ENCODE assay signal across 12 cellular contexts in the genomic region with DNA sequence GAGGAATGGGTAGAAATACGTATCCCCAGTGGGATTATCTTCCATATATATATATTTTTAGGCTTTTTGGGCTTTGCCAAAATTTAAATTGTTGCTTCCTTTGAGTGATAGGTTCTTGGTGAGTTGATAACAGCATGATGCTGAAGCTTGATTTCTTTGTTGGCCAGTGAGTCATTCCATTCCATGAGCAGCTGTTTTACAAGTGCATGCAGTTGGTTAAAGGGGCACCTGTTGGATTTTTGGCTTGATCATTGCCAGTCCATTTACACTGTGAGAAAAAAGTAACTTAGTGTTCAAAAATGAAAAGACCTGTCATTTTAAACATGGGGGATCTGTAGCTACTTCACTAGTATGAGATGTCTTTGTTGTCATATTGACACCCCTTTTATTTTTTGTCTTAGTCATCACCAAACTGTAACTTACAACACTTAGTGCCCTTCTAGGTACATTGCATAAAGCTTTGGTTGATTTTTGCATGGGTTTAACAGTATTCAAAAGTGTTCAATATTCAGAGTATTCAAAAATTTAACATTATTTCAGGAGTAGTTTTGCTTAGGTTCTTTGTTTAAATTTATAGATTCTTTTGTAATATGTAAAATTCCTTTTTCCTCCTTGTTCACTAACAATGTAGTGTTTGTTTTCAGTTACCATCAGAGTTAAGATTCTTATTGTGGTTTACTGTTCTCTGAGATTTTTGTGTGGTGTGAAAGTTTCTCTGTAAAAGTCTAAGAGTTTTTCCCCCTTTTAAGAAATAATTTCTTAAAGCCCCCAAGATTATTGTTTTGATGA. TPM values are rescaled to one million over a fixed set of nuclear protein-coding genes. Genes with fewer than 3 reads are reported as not detected.
DNase-seq lines count a peak whose midpoint lies in the region; ATAC-seq and TF ChIP-seq lines count a peak whose summit lies in the region.
"Had no signal": no experiment of that assay in that cellular context is flagged by ENCODE, and none has a peak within 500 bp of the region (broad histone marks: within the 10 kb centered on the region; RNA-seq: fewer than 3 reads in every experiment).

No MANE protein-coding gene starts in this region.

- no peak overlapping the region for H4K8ac ChIP-seq in IMR-90 (ENCODE audit: low read depth in 2 of 2, low read length in 2 of 2)

- no peak for TF ChIP-seq POLR2A in IMR-90 (IDR thresholded peaks at IDR 0.05; ENCODE audit: low read depth, low read length)

- WGBS in IMR-90 (ENCODE audit: extremely low coverage in 2 of 2, insufficient read length in 1 of 2), 2 experiments, result no CpG with 5 or more reads among the region's 1 CpG

- H3K4me3 ChIP-seq in IMR-90 (ENCODE audit: insufficient read depth, low read depth, low read length), result no peak overlapping the region
- H3K4me3 ChIP-seq: prostate gland had no signal

- H2AFZ ChIP-seq in IMR-90 (replicated peaks; ENCODE audit: low read length, poor library complexity), result no peak overlapping the region

- intact Hi-C loops in IMR-90 (cut with micrococcal nuclease) (loop anchor here (10.0 kb wide), 2 partner anchors 685 to 865 kb away; partner anchors contain the start of gene FZD1), posterior cingulate gyrus (cut with DNase I) (no loop called here)
- intact Hi-C loops in activated T-helper 1 cell treated with anti-CD3 and anti-CD28 coated beads, Interleukin-12 subunit alpha, Interleukin-12 subunit beta, Interleukin-2, Interleukin-4 antibody, amounts not matched to agents 30 ng/mL and 10 ng/mL and 1 ng/mL, durations not matched to agents 14 hours and 24 hours and 36 hours (cut with micrococcal nuclease), result no loop called here

- no peak overlapping the region for H3K23ac ChIP-seq in IMR-90 (ENCODE audit: low read depth, low read length)

- peaks cover 36% of the 10 kb centered on the region for H4K20me1 ChIP-seq in IMR-90 (ENCODE audit: insufficient read depth, low read length)

- peaks cover 4% of the 10 kb centered on the region for H3K9me3 Mint-ChIP-seq in activated T-helper 1 cell treated with anti-CD3 and anti-CD28 coated beads, Interleukin-12 subunit alpha, Interleukin-12 subunit beta, Interleukin-2, Interleukin-4 antibody, amounts not matched to agents 30 ng/mL and 10 ng/mL and 1 ng/mL, durations not matched to agents 14 hours and 24 hours and 36 hours
- H3K9me3 Mint-ChIP-seq: activated T-cell treated with anti-CD3 and anti-CD28 coated beads, Interleukin-2, amount 50 U/mL, for 24 hours had no signal

- no peak overlapping the region for H2AK9ac ChIP-seq in IMR-90 (replicated peaks; ENCODE audit: low read depth, low read length, poor library complexity)

- no peaks in the 10 kb centered on the region for H3K27me3 Mint-ChIP-seq in activated T-helper 1 cell treated with anti-CD3 and anti-CD28 coated beads, Interleukin-12 subunit alpha, Interleukin-12 subunit beta, Interleukin-2, Interleukin-4 antibody, amounts not matched to agents 30 ng/mL and 10 ng/mL and 1 ng/mL, durations not matched to agents 14 hours and 24 hours and 36 hours (ENCODE audit: insufficient read depth)
- H3K27me3 Mint-ChIP-seq: activated T-cell treated with anti-CD3 and anti-CD28 coated beads, Interleukin-2, amount 50 U/mL, for 24 hours had no signal

- no peak overlapping the region for H2BK5ac ChIP-seq in IMR-90 (ENCODE audit: low read depth, low read length, poor library complexity, severe bottlenecking)

- H3K14ac ChIP-seq in IMR-90 (replicated peaks; ENCODE audit: low read depth, low read length), result no peak overlapping the region

- H2BK120ac ChIP-seq in IMR-90 (ENCODE audit: low read depth, low read length), result no peak overlapping the region

- H3K36me3 ChIP-seq in IMR-90 (ENCODE audit: control insufficient read depth, insufficient read depth, low read length), result no peaks in the 10 kb centered on the region
- H3K36me3 ChIP-seq: prostate gland had no signal

- H3K27ac ChIP-seq in IMR-90 (ENCODE audit: insufficient read depth, low read length) (no peak overlapping the region), foreskin keratinocyte (no peak overlapping the region)
- H3K27ac ChIP-seq: prostate gland had no signal

- no peak overlapping the region for H2AK5ac ChIP-seq in IMR-90 (ENCODE audit: low read depth, low read length)

- peaks cover 35 to 54% of the 10 kb centered on the region in 2 experiments for H3K79me1 ChIP-seq in IMR-90 (ENCODE audit: low read depth in 1 of 2, low read length in 2 of 2)

- in situ Hi-C loops in GM13976 (cut with MboI; ENCODE audit: low sequenced_read_pairs, unreplicated experiment) (no loop called here), IMR-90 (cut with MboI; ENCODE audit: low sequenced_read_pairs) (no loop called here)

- H3K56ac ChIP-seq in IMR-90 (ENCODE audit: extremely low read depth, insufficient read depth, low read length), result no peak overlapping the region

- H3K27ac Mint-ChIP-seq in activated T-helper 1 cell treated with anti-CD3 and anti-CD28 coated beads, Interleukin-12 subunit alpha, Interleukin-12 subunit beta, Interleukin-2, Interleukin-4 antibody, amounts not matched to agents 30 ng/mL and 10 ng/mL and 1 ng/mL, durations not matched to agents 14 hours and 24 hours and 36 hours, result no peak overlapping the region
- H3K27ac Mint-ChIP-seq: activated T-cell treated with anti-CD3 and anti-CD28 coated beads, Interleukin-2, amount 50 U/mL, for 24 hours had no signal

- dilution Hi-C loops in IMR-90 (cut with HindIII; ENCODE audit: low sequenced_read_pairs, unreplicated experiment), result no loop called here

- H4K5ac ChIP-seq in IMR-90 (ENCODE audit: low read depth, low read length), result no peak overlapping the region

- CTCF ChIA-PET in IMR-90 (lab: Yijun Ruan, JAX), result no interaction called here

- H3K4me1 ChIP-seq in IMR-90 (ENCODE audit: control insufficient read depth, insufficient read depth, low read length) (peaks cover 3% of the 10 kb centered on the region; the same call in 1 of the 2 replicates), foreskin keratinocyte (no peaks in the 10 kb centered on the region)
- H3K4me1 ChIP-seq: prostate gland had no signal

- no peaks in the 10 kb centered on the region for H3K9me3 ChIP-seq in IMR-90 (ENCODE audit: control insufficient read depth, insufficient read depth, low read length)
- H3K9me3 ChIP-seq: prostate gland had no signal

- no peaks in the 10 kb centered on the region for H3K27me3 ChIP-seq in IMR-90 (ENCODE audit: control insufficient read depth, insufficient read depth, low read length)
- H3K27me3 ChIP-seq in foreskin keratinocyte, result no peaks in the 10 kb centered on the region

- no peak overlapping the region for H3K18ac ChIP-seq in IMR-90 (ENCODE audit: low read depth, low read length)

- peak; percentile 36 for DNase-seq in GM13976 (ENCODE audit: low spot score)
- DNase-seq in IMR-90, result peak; percentile 60
- DNase-seq in foreskin keratinocyte, result peak in 1 of 2 donors; percentile 43
- no peak for DNase-seq in NCI-H526 treated with DMSO at 0.1 percent for 48 hours (lab: John Stamatoyannopoulos, UW)
- DNase-seq in posterior cingulate gyrus, result no peak
- DNase-seq in T-helper 9 cell, result no peak
- no peak for DNase-seq in activated T-helper 1 cell treated with anti-CD3 and anti-CD28 coated beads, Interleukin-12 subunit alpha, Interleukin-12 subunit beta, Interleukin-2, Interleukin-4 antibody, amounts not matched to agents 30 ng/mL and 10 ng/mL and 1 ng/mL, durations not matched to agents 14 hours and 24 hours and 36 hours (ENCODE audit: low spot score)
- DNase-seq: activated T-cell treated with anti-CD3 and anti-CD28 coated beads, Interleukin-2, amount 50 U/mL, for 24 hours; effector CD4-positive, alpha-beta T cell; NCI-H146 had no signal

- no peak overlapping the region for H3K4me3 Mint-ChIP-seq in activated T-helper 1 cell treated with anti-CD3 and anti-CD28 coated beads, Interleukin-12 subunit alpha, Interleukin-12 subunit beta, Interleukin-2, Interleukin-4 antibody, amounts not matched to agents 30 ng/mL and 10 ng/mL and 1 ng/mL, durations not matched to agents 14 hours and 24 hours and 36 hours
- H3K4me3 Mint-ChIP-seq: activated T-cell treated with anti-CD3 and anti-CD28 coated beads, Interleukin-2, amount 50 U/mL, for 24 hours had no signal

- H3K9me1 ChIP-seq in IMR-90 (ENCODE audit: insufficient read depth, low read length), result peaks cover 3% of the 10 kb centered on the region; the same call in 1 of the 2 replicates

- peaks cover 6% of the 10 kb centered on the region for H3K36me3 Mint-ChIP-seq in activated T-helper 1 cell treated with anti-CD3 and anti-CD28 coated beads, Interleukin-12 subunit alpha, Interleukin-12 subunit beta, Interleukin-2, Interleukin-4 antibody, amounts not matched to agents 30 ng/mL and 10 ng/mL and 1 ng/mL, durations not matched to agents 14 hours and 24 hours and 36 hours (ENCODE audit: low read depth)

- H3K4me1 Mint-ChIP-seq in activated T-helper 1 cell treated with anti-CD3 and anti-CD28 coated beads, Interleukin-12 subunit alpha, Interleukin-12 subunit beta, Interleukin-2, Interleukin-4 antibody, amounts not matched to agents 30 ng/mL and 10 ng/mL and 1 ng/mL, durations not matched to agents 14 hours and 24 hours and 36 hours (ENCODE audit: low read depth), result peaks cover 14% of the 10 kb centered on the region

- no peak overlapping the region for H3K9ac ChIP-seq in IMR-90 (ENCODE audit: low read depth, low read length)

- ATAC-seq in GM21737 (IDR thresholded peaks at IDR 0.05; ENCODE audit: unreplicated experiment) (peak; percentile 49), IMR-90 (ENCODE audit: low read depth) (no peak), foreskin keratinocyte (peak; percentile 72)

- no peak for TF ChIP-seq CTCF in GM13976 (IDR thresholded peaks at IDR 0.05; ENCODE audit: borderline replicate concordance, control extremely low read depth, extremely low read depth, insufficient read depth, missing control alignments)
- TF ChIP-seq CTCF in IMR-90 (conservative IDR thresholded peaks at IDR 0.05; ENCODE audit: low read depth, low read length), result no peak
- TF ChIP-seq CTCF in foreskin keratinocyte (conservative IDR thresholded peaks at IDR 0.05), result no peak

- no peak overlapping the region for H3K4ac ChIP-seq in IMR-90 (ENCODE audit: low read depth, low read length)

- no peak for TF ChIP-seq RAD21 in IMR-90 (IDR thresholded peaks at IDR 0.05; ENCODE audit: low read length)

- no peak overlapping the region for H2BK20ac ChIP-seq in IMR-90 (ENCODE audit: low read depth, low read length)

- H3K4me2 ChIP-seq in IMR-90 (ENCODE audit: low read depth, low read length), result no peak overlapping the region

- BruUV-seq in IMR-90 (replicated peaks; lab: Mats Ljungman, UMichigan), result no TSS peak

- no peak overlapping the region for H2BK15ac ChIP-seq in IMR-90 (ENCODE audit: low read depth, low read length)

- POLR2A ChIA-PET in IMR-90 (lab: Charles Lee; ENCODE audit: unreplicated experiment), result no interaction called here

- H4K91ac ChIP-seq in IMR-90 (ENCODE audit: insufficient read depth, low read depth, low read length), result no peak overlapping the region

RNA-seq across cellular contexts. Expression of gene AKAP9, which starts 8.8 kb away (rescaled TPM):
- 25.3 and 49.4 TPM in 2 replicates for total RNA-seq in IMR-90 (2012; rRNA removed)
- 8.7 and 9.7 TPM in 2 replicates for polyA plus RNA-seq in IMR-90 (2012; rRNA removed)
- 0.78 and 0.89 TPM in 2 replicates for polyA plus RNA-seq in IMR-90 (2012; cell fraction: cytosol; rRNA removed)
- 6.7 and 40.2 TPM in 2 replicates for polyA plus RNA-seq in IMR-90 (2012; cell fraction: nucleus; rRNA removed; ENCODE audit: low replicate concordance)
- total RNA-seq in foreskin keratinocyte, result 22.8 and 25.8 TPM in 2 replicates
- 6.8 and 7.7 TPM in 2 replicates for polyA plus RNA-seq in foreskin keratinocyte
- 34.1 and 36.1 TPM in 2 replicates for total RNA-seq in activated T-helper 1 cell treated with anti-CD3 and anti-CD28 coated beads, Interleukin-12 subunit alpha, Interleukin-12 subunit beta, Interleukin-2, Interleukin-4 antibody, amounts not matched to agents 30 ng/mL and 10 ng/mL and 1 ng/mL, durations not matched to agents 14 hours and 24 hours and 36 hours

Comparison
In these comparisons a context has a peak if more than half of its experiments do, and no peak if none do; other contexts are left out.
1. DNase-seq: peak in GM13976 (single experiment) and IMR-90 (single experiment); none in NCI-H526 treated with DMSO at 0.1 percent for 48 hours (single experiment), posterior cingulate gyrus (0 of 10), T-helper 9 cell (single experiment) and activated T-helper 1 cell treated with anti-CD3 and anti-CD28 coated beads, Interleukin-12 subunit alpha, Interleukin-12 subunit beta, Interleukin-2, Interleukin-4 antibody, amounts not matched to agents 30 ng/mL and 10 ng/mL and 1 ng/mL, durations not matched to agents 14 hours and 24 hours and 36 hours (single experiment).